30 cellular contexts compared by ENCODE assay signal in the genomic region with DNA sequence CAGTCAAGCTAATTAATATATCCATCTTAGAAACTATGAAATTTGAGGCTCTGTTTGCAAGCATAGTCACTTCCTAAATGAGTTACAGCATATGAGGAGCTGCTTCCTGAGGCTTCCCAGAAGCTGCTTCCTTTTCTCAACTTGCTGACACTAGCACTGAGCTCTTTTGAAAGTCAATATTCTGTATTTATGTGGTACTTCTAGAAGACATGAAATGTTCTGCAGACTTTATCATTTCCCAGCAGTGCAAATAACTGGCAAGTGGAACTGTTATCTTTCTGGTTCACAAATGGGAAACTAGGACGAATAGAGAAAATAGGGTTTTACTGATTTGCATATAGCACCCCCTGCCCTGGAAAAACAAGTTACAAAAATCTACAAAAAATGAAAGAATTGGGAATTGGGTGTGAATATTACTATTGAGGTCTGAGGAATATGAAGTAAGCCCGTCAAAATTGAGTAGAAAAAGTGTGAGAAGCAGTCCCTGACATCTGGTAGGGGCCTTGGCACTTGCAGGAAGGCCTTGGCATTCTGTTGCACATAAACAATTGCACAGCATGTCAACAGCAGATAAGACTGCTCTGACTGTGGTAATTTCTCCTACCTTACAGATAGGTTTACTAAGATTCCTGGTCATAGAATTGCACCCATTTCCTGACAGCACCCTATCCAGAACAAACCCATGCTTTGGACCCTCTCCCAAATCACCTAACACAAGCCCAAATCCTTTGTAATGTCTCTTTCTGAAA. TPM values are rescaled to one million over a fixed set of nuclear protein-coding genes. Genes with fewer than 3 reads are reported as not detected.
A peak's percentile ranks its signal among the peaks of the same experiment; 100 is the strongest.
DNase-seq lines count a peak whose midpoint lies in the region; ATAC-seq, FAIRE-seq and TF ChIP-seq lines count a peak whose summit lies in the region.
"Had no signal": no experiment of that assay in that cellular context is flagged by ENCODE, and none has a peak within 500 bp of the region (broad histone marks: within the 10 kb centered on the region; RNA-seq: fewer than 3 reads in every experiment).

No MANE protein-coding gene starts in this region.

- peak overlapping the region; percentile 70 for H2AFZ ChIP-seq in Loucy (ENCODE audit: low read length)
- H2AFZ ChIP-seq: GM23338 had no signal

- WGBS in pancreas, 2 donors = 21 to 26% methylated on average over 2 of the region's 2 CpGs
- 61% methylated on average over 2 of the region's 2 CpGs for WGBS in suprapubic skin

- peak overlapping the region in 1 of 4 donors; percentile 47 for H3K27ac ChIP-seq in pancreas
- H3K27ac ChIP-seq in SJCRH30 = no peak overlapping the region
- H3K27ac ChIP-seq in suprapubic skin = no peak overlapping the region
- H3K27ac ChIP-seq: 22Rv1, foreskin keratinocyte had no signal

- H4K20me1 ChIP-seq in Loucy (ENCODE audit: insufficient read depth, low read length, poor library complexity, severe bottlenecking) = no peaks in the 10 kb centered on the region

- no peaks in the 10 kb centered on the region for H3K36me3 ChIP-seq in Loucy (ENCODE audit: insufficient read depth, low read length)
- no peaks in the 10 kb centered on the region for H3K36me3 ChIP-seq in pancreas
- no peaks in the 10 kb centered on the region for H3K36me3 ChIP-seq in SJCRH30
- H3K36me3 ChIP-seq in suprapubic skin = no peaks in the 10 kb centered on the region
- H3K36me3 ChIP-seq: esophagus muscularis mucosa, upper lobe of left lung had no signal

- no peaks in the 10 kb centered on the region; the same call in 1 of the 2 replicates for H3K9me3 ChIP-seq in Loucy (ENCODE audit: insufficient read depth, low read depth, low read length)
- no peaks in the 10 kb centered on the region for H3K9me3 ChIP-seq in pancreas
- no peaks in the 10 kb centered on the region for H3K9me3 ChIP-seq in SJCRH30 (replicated peaks)
- no peaks in the 10 kb centered on the region for H3K9me3 ChIP-seq in suprapubic skin
- H3K9me3 ChIP-seq: esophagus muscularis mucosa, mucosa of descending colon, upper lobe of left lung had no signal

- peak; percentile 45 to 73 (median 62) for ATAC-seq in pancreas
- ATAC-seq: activated T-cell treated with anti-CD3 and anti-CD28 coated beads, Interleukin-2, amount 50 U/mL, for 72 hours; foreskin keratinocyte; GM23338; mucosa of descending colon; natural killer cell treated with Interleukin-12 subunit alpha and Interleukin-12 subunit beta and Interleukin-15 and Interleukin-18, amount 100 ng/mL, for 72 hours; Panc1; stimulated activated naive B cell treated with anti-CD40 and anti-IgM and Interleukin-4, amounts not matched to agents 10 μg/mL and 1 μg/mL and 100 μg/mL, for 72 hours had no signal

- H3F3A ChIP-seq in Loucy (ENCODE audit: low read depth) = no peaks in the 10 kb centered on the region

- TF ChIP-seq CTCF in Loucy (conservative IDR thresholded peaks at IDR 0.05; ENCODE audit: low read length) (no peak), pancreas (IDR thresholded peaks at IDR 0.05) (no peak), suprapubic skin (IDR thresholded peaks at IDR 0.05) (no peak)

- H3K4me1 ChIP-seq in Loucy (ENCODE audit: insufficient read depth, low read length, poor library complexity, severe bottlenecking) (peaks cover 4% of the 10 kb centered on the region), pancreas (peaks cover 10 to 30% (median 17%) of the 10 kb centered on the region in 3 donors), SJCRH30 (no peaks in the 10 kb centered on the region; the same call in 1 of the 2 replicates), suprapubic skin (no peaks in the 10 kb centered on the region)

- no peak for TF ChIP-seq POLR2A in suprapubic skin (IDR thresholded peaks at IDR 0.05)

- no peak overlapping the region for H3K9ac ChIP-seq in Loucy (ENCODE audit: low read depth, low read length, poor library complexity, severe bottlenecking)

- H3K4me2 ChIP-seq in Loucy (ENCODE audit: low read depth, low read length, poor library complexity, severe bottlenecking) = no peak overlapping the region
- H3K4me2 ChIP-seq: GM23338 had no signal

- H3K4me3 ChIP-seq in Loucy (ENCODE audit: low read length, poor library complexity, severe bottlenecking) (no peak overlapping the region), pancreas (no peak overlapping the region), SJCRH30 (no peak overlapping the region), suprapubic skin (no peak overlapping the region)
- H3K4me3 ChIP-seq: esophagus muscularis mucosa, GM23338, mucosa of descending colon, upper lobe of left lung had no signal

- H3K27me3 ChIP-seq in Loucy (ENCODE audit: insufficient read depth, low read length, poor library complexity, severe bottlenecking) (peaks cover 12% of the 10 kb centered on the region), pancreas (no peaks in the 10 kb centered on the region), SJCRH30 (no peaks in the 10 kb centered on the region), suprapubic skin (no peaks in the 10 kb centered on the region)
- H3K27me3 ChIP-seq: esophagus muscularis mucosa, foreskin keratinocyte, upper lobe of left lung had no signal

- intact Hi-C loops in pancreas (cut with DNase I) = no loop called here

- TF ChIP-seq EP300 in suprapubic skin (IDR thresholded peaks at IDR 0.05) = no peak

- H3K79me2 ChIP-seq in Loucy (ENCODE audit: insufficient read depth, low read length) = no peaks in the 10 kb centered on the region

- no peaks in the 10 kb centered on the region for H3K9me2 ChIP-seq in Loucy (replicated peaks; ENCODE audit: low read depth, low read length)

- peak; percentile 50 for DNase-seq in DMS 273 (lab: John Stamatoyannopoulos, UW; ENCODE audit: unreplicated experiment)
- DNase-seq in DMS 273 treated with DMSO at 0.1 percent for 48 hours (lab: John Stamatoyannopoulos, UW) = no peak
- DNase-seq in dermis blood vessel endothelial cell = peak; percentile 58
- no peak for DNase-seq in pancreas
- no peak for DNase-seq in HT-29 (ENCODE audit: low spot score)
- no peak for DNase-seq in SJCRH30
- DNase-seq in suprapubic skin (ENCODE audit: low spot score in 2 of 2) = no peak
- DNase-seq: activated CD4-positive, alpha-beta T cell treated with anti-CD3 and anti-CD28 coated beads, Interleukin-2, amount 50 U/mL, for 48 hours; activated T-cell treated with anti-CD3 and anti-CD28 coated beads, Interleukin-2, amount 50 U/mL, for 72 hours; C1 segment of cervical spinal cord; COR-L47; DMS79; foreskin keratinocyte; mammary epithelial cell; mucosa of descending colon; NCI-H1105; NCI-H1930; NCI-H524 treated with DMSO at 0.1 percent for 48 hours; occipital lobe; SHP77 treated with DMSO at 0.1 percent for 48 hours; stimulated activated naive B cell treated with anti-CD40 and anti-IgM and Interleukin-4, amounts not matched to agents 10 μg/mL and 1 μg/mL and 100 μg/mL, for 72 hours; T1000; upper lobe of left lung had no signal

- FAIRE-seq in pancreas (lab: Jason Lieb, UNC) = no peak
- FAIRE-seq: G401.6 had no signal

RNA-seq across cellular contexts. Expression of a gene that starts 7.1 kb away (rescaled TPM):
- total RNA-seq in dermis blood vessel endothelial cell = 55.5 and 69.1 TPM in 2 replicates
- total RNA-seq in pancreas = 10 to 100 TPM; 10.8 to 22.1 (median 14.4) TPM
- 1 to 10 TPM; 6.3 to 8.1 TPM for polyA plus RNA-seq in pancreas
- total RNA-seq in HT-29 (2014; rRNA removed; shearing (Covaris generic)) = 13.4 and 15.4 TPM in 2 replicates
- not detected in 2 replicates for total RNA-seq in SJCRH30 (2014; rRNA removed; shearing (Covaris generic))
- 1 to 10 TPM; 4.2 to 5.9 (median 4.5) TPM for total RNA-seq in suprapubic skin
- total RNA-seq: natural killer cell treated with Interleukin-12 subunit alpha and Interleukin-12 subunit beta and Interleukin-15 and Interleukin-18, amount 100 ng/mL, for 72 hours had no signal
- polyA plus RNA-seq: mammary epithelial cell had no signal

RNA-seq across cellular contexts. Expression of a gene that starts 48.1 kb away (rescaled TPM):
- total RNA-seq in dermis blood vessel endothelial cell (330 and 360 TPM in 2 replicates), pancreas (10 to 100 TPM; 13.1 to 38.6 (median 21.7) TPM), suprapubic skin (10 to 100 TPM; 16.8 to 30.2 (median 24.9) TPM)
- polyA plus RNA-seq in pancreas = 1 to 10 TPM; 6.7 to 9.2 TPM
- total RNA-seq in HT-29 (2014; rRNA removed; shearing (Covaris generic)) = 4.2 and 7.9 TPM in 2 replicates
- 30.6 and 35.0 TPM in 2 replicates for total RNA-seq in SJCRH30 (2014; rRNA removed; shearing (Covaris generic))

Comparison
In these comparisons a context has a peak if more than half of its experiments do, and no peak if none do; other contexts are left out.
1. DNase-seq: peak in DMS 273 (single experiment) and dermis blood vessel endothelial cell (single experiment); none in DMS 273 treated with DMSO at 0.1 percent for 48 hours (single experiment), pancreas (0 of 6), HT-29 (single experiment), SJCRH30 (0 of 2) and suprapubic skin (0 of 2).